10 cellular contexts compared by ENCODE assay signal in the genomic region with DNA sequence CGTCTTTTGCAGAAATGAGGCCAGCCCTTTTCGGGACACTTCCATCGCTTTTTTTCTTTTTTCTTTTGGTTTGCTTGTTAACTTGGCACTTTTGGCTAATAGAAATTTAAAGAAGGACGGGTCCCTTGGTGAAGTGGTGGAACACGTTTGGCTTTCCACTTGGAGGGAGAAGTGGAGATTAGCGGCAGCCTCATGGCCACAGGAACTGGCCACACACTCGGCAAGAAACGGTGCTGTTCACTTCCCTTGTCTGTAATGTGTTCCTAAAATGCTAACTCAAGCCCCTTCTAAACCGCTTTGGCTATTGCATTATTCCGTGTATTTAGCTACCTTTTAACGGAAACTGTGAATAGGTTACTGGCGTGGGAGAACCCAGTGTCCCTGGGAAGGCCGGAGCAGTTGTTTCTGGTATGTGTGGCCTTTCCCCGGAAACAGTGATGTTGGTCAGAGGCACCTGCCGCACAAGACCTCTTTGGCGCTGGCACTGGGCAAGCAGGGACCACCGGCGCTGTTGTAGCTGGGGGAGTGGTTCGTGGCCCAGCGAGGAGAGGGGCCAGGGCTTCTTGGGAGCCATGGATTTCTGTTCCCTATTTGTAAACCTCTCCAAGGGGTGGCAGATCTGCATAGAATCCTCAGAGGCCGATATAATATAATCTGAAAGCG. TPM values are rescaled to one million over a fixed set of nuclear protein-coding genes. Genes with fewer than 3 reads are reported as not detected.
DNase-seq lines count a peak whose midpoint lies in the region; ATAC-seq and TF ChIP-seq lines count a peak whose summit lies in the region.
"Had no signal": no experiment of that assay in that cellular context is flagged by ENCODE, and none has a peak within 500 bp of the region (broad histone marks: within the 10 kb centered on the region; RNA-seq: fewer than 3 reads in every experiment).

No MANE protein-coding gene starts in this region.

- H3K4me3 Mint-ChIP-seq in activated CD4-positive, alpha-beta T cell treated with anti-CD3 and anti-CD28 coated beads, Interleukin-2, amount 10 ng/mL, durations not matched to agents 24 days and 14 days, result peak overlapping the region; percentile 81
- peak overlapping the region in 1 of 2 donors; percentile 74 for H3K4me3 Mint-ChIP-seq in stimulated activated naive B cell treated with anti-CD40 and anti-IgM and Interleukin-4, amounts not matched to agents 10 μg/mL and 1 μg/mL and 100 μg/mL, for 72 hours
- H3K4me3 Mint-ChIP-seq: central memory CD8-positive, alpha-beta T cell had no signal

- H3K27ac Mint-ChIP-seq in activated CD4-positive, alpha-beta T cell treated with anti-CD3 and anti-CD28 coated beads, Interleukin-2, amount 10 ng/mL, durations not matched to agents 24 days and 14 days, result no peak overlapping the region
- H3K27ac Mint-ChIP-seq in stimulated activated naive B cell treated with anti-CD40 and anti-IgM and Interleukin-4, amounts not matched to agents 10 μg/mL and 1 μg/mL and 100 μg/mL, for 72 hours, result no peak overlapping the region

- DNase-seq in activated CD4-positive, alpha-beta T cell treated with anti-CD3 and anti-CD28 coated beads, Interleukin-2, amount 10 ng/mL, durations not matched to agents 24 days and 14 days, result no peak
- no peak for DNase-seq in activated CD4-positive, alpha-beta T cell treated with anti-CD3 and anti-CD28 coated beads for 4 hours
- DNase-seq in kidney epithelial cell (ENCODE audit: low read depth) (no peak), substantia nigra (lab: John Stamatoyannopoulos, UW) (peak in 1 of 49 donors; percentile 70)
- DNase-seq in stimulated activated naive B cell treated with anti-CD40 and anti-IgM and Interleukin-4, amounts not matched to agents 10 μg/mL and 1 μg/mL and 100 μg/mL, for 72 hours, result no peak
- DNase-seq: NCI-H774 had no signal

- peak overlapping the region; percentile 63 for H3K27ac ChIP-seq in angular gyrus (ENCODE audit: low read depth, low read length)
- peak overlapping the region; percentile 69 for H3K27ac ChIP-seq in substantia nigra (ENCODE audit: low read depth, low read length, poor library complexity, severe bottlenecking)

- H3K27me3 ChIP-seq in kidney epithelial cell (ENCODE audit: control insufficient read depth, insufficient read depth, low read length), result no peaks in the 10 kb centered on the region

- peak overlapping the region; percentile 39 for H3K4me3 ChIP-seq in kidney epithelial cell (ENCODE audit: low read depth, low read length)

- no peaks in the 10 kb centered on the region for H3K9me3 Mint-ChIP-seq in activated CD4-positive, alpha-beta T cell treated with anti-CD3 and anti-CD28 coated beads, Interleukin-2, amount 10 ng/mL, durations not matched to agents 24 days and 14 days
- H3K9me3 Mint-ChIP-seq in stimulated activated naive B cell treated with anti-CD40 and anti-IgM and Interleukin-4, amounts not matched to agents 10 μg/mL and 1 μg/mL and 100 μg/mL, for 72 hours, result no peaks in the 10 kb centered on the region
- H3K9me3 Mint-ChIP-seq: central memory CD8-positive, alpha-beta T cell had no signal

- no peaks in the 10 kb centered on the region for H3K36me3 ChIP-seq in kidney epithelial cell (ENCODE audit: control insufficient read depth, insufficient read depth, low read length)

- H3K4me1 Mint-ChIP-seq in activated CD4-positive, alpha-beta T cell treated with anti-CD3 and anti-CD28 coated beads, Interleukin-2, amount 10 ng/mL, durations not matched to agents 24 days and 14 days, result peaks cover 17% of the 10 kb centered on the region
- H3K4me1 Mint-ChIP-seq in stimulated activated naive B cell treated with anti-CD40 and anti-IgM and Interleukin-4, amounts not matched to agents 10 μg/mL and 1 μg/mL and 100 μg/mL, for 72 hours, result peaks cover 5 to 20% of the 10 kb centered on the region in 2 donors

- intact Hi-C loops in activated CD4-positive, alpha-beta T cell treated with anti-CD3 and anti-CD28 coated beads, Interleukin-2, amount 10 ng/mL, durations not matched to agents 24 days and 14 days (cut with micrococcal nuclease), result no loop called here

- no peak for TF ChIP-seq CTCF in kidney epithelial cell (IDR thresholded peaks at IDR 0.05; ENCODE audit: insufficient read depth, low read length, poor library complexity, severe bottlenecking)

- no peak for ATAC-seq in stimulated activated naive B cell treated with anti-CD40 and anti-IgM and Interleukin-4, amounts not matched to agents 10 μg/mL and 1 μg/mL and 100 μg/mL, for 72 hours (replicated peaks)
- ATAC-seq in HG02763 (IDR thresholded peaks at IDR 0.05; ENCODE audit: unreplicated experiment), result no peak
- ATAC-seq in HG02588 (IDR thresholded peaks at IDR 0.05; ENCODE audit: unreplicated experiment), result no peak

- H3K27me3 Mint-ChIP-seq in activated CD4-positive, alpha-beta T cell treated with anti-CD3 and anti-CD28 coated beads, Interleukin-2, amount 10 ng/mL, durations not matched to agents 24 days and 14 days, result peaks cover 41% of the 10 kb centered on the region
- peaks cover 46 to 63% of the 10 kb centered on the region in 2 donors for H3K27me3 Mint-ChIP-seq in stimulated activated naive B cell treated with anti-CD40 and anti-IgM and Interleukin-4, amounts not matched to agents 10 μg/mL and 1 μg/mL and 100 μg/mL, for 72 hours

- no peaks in the 10 kb centered on the region for H3K36me3 Mint-ChIP-seq in activated CD4-positive, alpha-beta T cell treated with anti-CD3 and anti-CD28 coated beads, Interleukin-2, amount 10 ng/mL, durations not matched to agents 24 days and 14 days (ENCODE audit: low read depth)
- H3K36me3 Mint-ChIP-seq in stimulated activated naive B cell treated with anti-CD40 and anti-IgM and Interleukin-4, amounts not matched to agents 10 μg/mL and 1 μg/mL and 100 μg/mL, for 72 hours, result no peaks in the 10 kb centered on the region

RNA-seq across cellular contexts. Expression of gene RAMP1, which starts 1.0 kb away (rescaled TPM):
- 17.6 TPM in 2 replicates for total RNA-seq in activated CD4-positive, alpha-beta T cell treated with anti-CD3 and anti-CD28 coated beads, Interleukin-2, amount 10 ng/mL, durations not matched to agents 24 days and 14 days
- 3.1 and 4.4 TPM in 2 replicates for total RNA-seq in kidney epithelial cell
